14 cellular contexts compared by ENCODE assay signal in the genomic region with DNA sequence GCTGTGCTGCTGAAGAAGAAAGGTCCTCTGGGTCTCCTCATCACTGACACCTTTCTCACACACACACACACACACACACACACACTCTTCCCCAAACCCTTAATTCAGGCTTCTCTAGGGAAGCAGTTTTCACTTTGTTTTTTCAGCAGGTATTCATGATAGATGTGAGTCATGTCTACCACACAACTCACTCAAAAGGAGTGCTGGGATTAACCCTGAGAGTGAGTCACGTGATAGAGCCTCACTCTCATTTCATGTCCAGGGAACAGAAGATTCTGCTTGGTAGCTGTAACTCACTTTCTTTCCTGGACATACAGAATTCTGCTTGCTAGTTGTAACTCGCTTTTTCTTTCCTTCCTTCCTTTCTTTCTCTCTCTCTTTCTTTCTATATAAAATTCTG. TPM values are rescaled to one million over a fixed set of nuclear protein-coding genes. Genes with fewer than 3 reads are reported as not detected.
DNase-seq lines count a peak whose midpoint lies in the region; ATAC-seq, FAIRE-seq and TF ChIP-seq lines count a peak whose summit lies in the region.
"Had no signal": no experiment of that assay in that cellular context is flagged by ENCODE, and none has a peak within 500 bp of the region (broad histone marks: within the 10 kb centered on the region; RNA-seq: fewer than 3 reads in every experiment).

No MANE protein-coding gene starts in this region.

- peak; percentile 62 for DNase-seq in EL
- peak; percentile 38 for DNase-seq in LoVo (ENCODE audit: low spot score)
- DNase-seq in bronchial epithelial cell (ENCODE audit: low read depth) = peak; percentile 92
- DNase-seq in myocyte (ENCODE audit: low read depth) = peak; percentile 26
- no peak for DNase-seq in NCI-H1694 treated with DMSO at 0.1 percent for 48 hours (lab: John Stamatoyannopoulos, UW)
- DNase-seq in NCI-H524 treated with DMSO at 0.1 percent for 48 hours (lab: John Stamatoyannopoulos, UW) = no peak
- DNase-seq: NCI-H1436 treated with DMSO at 0.1 percent for 48 hours; nucleus accumbens; stimulated activated CD4-positive, alpha-beta T cell treated with anti-CD3 and anti-CD28 coated beads, Interleukin-1b, Interleukin-23, amount 100 ng/mL, for 48 hours; stimulated activated naive CD4-positive, alpha-beta T cell had no signal

- FAIRE-seq in bronchial epithelial cell (lab: Jason Lieb, UNC) = no peak

- no peak overlapping the region for H3K4me3 ChIP-seq in bronchial epithelial cell (ENCODE audit: low read depth, low read length)
- H3K4me3 ChIP-seq: ascending aorta, esophagus muscularis mucosa had no signal

- no peaks in the 10 kb centered on the region for H3K36me3 ChIP-seq in bronchial epithelial cell (ENCODE audit: control insufficient read depth, insufficient read depth, low read length)
- H3K36me3 ChIP-seq: ascending aorta, esophagus muscularis mucosa had no signal

- ATAC-seq in HG03354 (IDR thresholded peaks at IDR 0.05; ENCODE audit: poor library complexity, severe bottlenecking, unreplicated experiment) (no peak), GM21528 (IDR thresholded peaks at IDR 0.05; ENCODE audit: low FRiP score, unreplicated experiment) (no peak)

- no peak for TF ChIP-seq CTCF in bronchial epithelial cell (IDR thresholded peaks at IDR 0.05; ENCODE audit: insufficient read depth, low read length, severe bottlenecking)

- H3K27me3 ChIP-seq in bronchial epithelial cell (ENCODE audit: control insufficient read depth, insufficient read depth, low read length) = no peaks in the 10 kb centered on the region
- H3K27me3 ChIP-seq: ascending aorta had no signal

RNA-seq across cellular contexts. Expression of a gene that starts 45.4 kb away (rescaled TPM):
- total RNA-seq in bronchial epithelial cell (25.1 and 115 TPM in 2 replicates), myocyte (1,826 and 1,896 TPM in 2 replicates)
- polyA plus RNA-seq in myocyte (2012) = 2,428 TPM

Comparison
In these comparisons a context has a peak if more than half of its experiments do, and no peak if none do; other contexts are left out.
1. DNase-seq: peak in EL (single experiment), LoVo (single experiment), bronchial epithelial cell (single experiment) and myocyte (single experiment); none in NCI-H1694 treated with DMSO at 0.1 percent for 48 hours (single experiment) and NCI-H524 treated with DMSO at 0.1 percent for 48 hours (single experiment).
2. RNA of a gene that starts 45.4 kb away (total RNA-seq): 1,826 to 1,896 TPM in myocyte; 25.1 to 115 TPM in bronchial epithelial cell; every median in the first group is over 10 times any median in the second.